In genomic region chr3:140270329-140270728, GRCh38 we compare ENCODE assay signal across 24 cellular contexts.
"Had no signal": no experiment of that assay in that cellular context is flagged by ENCODE, and none has a peak within 500 bp of the region (broad histone marks: within the 10 kb centered on the region; RNA-seq: fewer than 3 reads in every experiment).

No MANE protein-coding gene starts in this region.

- H3K4me3 ChIP-seq: ascending aorta, gastrocnemius medialis, pancreas, prostate gland, sigmoid colon, stomach, thyroid gland, upper lobe of left lung had no signal

- H3K36me3 ChIP-seq: ascending aorta, gastrocnemius medialis, pancreas, prostate gland, sigmoid colon, stomach, thyroid gland, upper lobe of left lung had no signal

- H3K9me3 ChIP-seq: ascending aorta, gastrocnemius medialis, pancreas, prostate gland, sigmoid colon, stomach, thyroid gland, upper lobe of left lung had no signal

- H3K4me1 ChIP-seq: ascending aorta, pancreas, prostate gland, sigmoid colon, stomach, thyroid gland, upper lobe of left lung had no signal

- DNase-seq: activated CD4-positive, alpha-beta T cell treated with anti-CD3 and anti-CD28 coated beads for 4 hours; activated CD4-positive, alpha-beta T cell treated with anti-CD3 and anti-CD28 coated beads, Interleukin-2, amount 50 U/mL, for 48 hours; activated CD8-positive, alpha-beta memory T cell treated with anti-CD3 and anti-CD28 coated beads, Interleukin-2, amount 50 U/mL, for 48 hours; activated gamma-delta T cell; activated naive CD4-positive, alpha-beta T cell treated with anti-CD3 and anti-CD28 coated beads, Interleukin-2, amount 10 ng/mL, durations not matched to agents 7 days and 5 days; activated naive CD8-positive, alpha-beta T cell treated with anti-CD3 and anti-CD28 coated beads, Interleukin-2, amount 10 ng/mL, durations not matched to agents 7 days and 5 days; activated T-cell treated with anti-CD3 and anti-CD28 coated beads, Interleukin-2, amount 50 U/mL, for 24 hours; caudate nucleus; endodermal cell; gastrocnemius medialis; glutamatergic neuron; left colon; naive B cell; nephron progenitor cell; pancreas; sigmoid colon; small intestine; stimulated activated naive B cell treated with anti-CD40 and anti-IgM and Interleukin-4, amounts not matched to agents 10 μg/mL and 1 μg/mL and 100 μg/mL, for 72 hours; stomach; T-helper 9 cell; thyroid gland; upper lobe of left lung had no signal

- H3K27me3 ChIP-seq: ascending aorta, gastrocnemius medialis, pancreas, sigmoid colon, stomach, thyroid gland, upper lobe of left lung had no signal

- ATAC-seq: gastrocnemius medialis; left colon; pancreas; stimulated activated naive B cell treated with anti-CD40 and anti-IgM and Interleukin-4, amounts not matched to agents 10 μg/mL and 1 μg/mL and 100 μg/mL, for 72 hours had no signal

- H3K27ac ChIP-seq: ascending aorta, gastrocnemius medialis, pancreas, prostate gland, sigmoid colon, stomach, thyroid gland, upper lobe of left lung had no signal
